ENCODE assay signal across 8 cellular contexts in genomic region chr19:5339950-5340636, GRCh38. TPM values are rescaled to one million over a fixed set of nuclear protein-coding genes. Genes with fewer than 3 reads are reported as not detected.
DNase-seq lines count a peak whose midpoint lies in the region; ATAC-seq and TF ChIP-seq lines count a peak whose summit lies in the region.

No MANE protein-coding gene starts in this region.

- no CpG with 5 or more reads among the region's 73 CpGs for WGBS in H9 (ENCODE audit: extremely low coverage, insufficient read length, low lambda C conversion rate)

- DNase-seq in AG09309 (ENCODE audit: low read depth), result no peak
- DNase-seq in H9, result no peak
- peak; percentile 8 to 29 for DNase-seq in activated T-cell treated with anti-CD3 and anti-CD28 coated beads, Interleukin-2, amount 50 U/mL, for 72 hours
- DNase-seq in left ventricle myocardium superior, result peak; percentile 43
- DNase-seq in DMS79 (lab: John Stamatoyannopoulos, UW), result no peak
- no peak for DNase-seq in AG08395 (ENCODE audit: low spot score)

- no peak overlapping the region for H2BK120ac ChIP-seq in H9 (ENCODE audit: low read depth, low read length, poor library complexity, severe bottlenecking)

- no peak overlapping the region for H3K4ac ChIP-seq in H9 (ENCODE audit: low read depth, low read length)

- peak overlapping the region; percentile 70 for H3K18ac ChIP-seq in H9 (ENCODE audit: insufficient read length, low read depth, low read length)

- peaks cover 10% of the 10 kb centered on the region for H3K23me2 ChIP-seq in H9 (ENCODE audit: insufficient read length, low read depth, low read length, poor library complexity, severe bottlenecking)

- no peak overlapping the region for H2BK15ac ChIP-seq in H9 (ENCODE audit: low read depth, low read length)

- H4K5ac ChIP-seq in H9 (ENCODE audit: insufficient read length, low read depth, low read length), result no peak overlapping the region

- ATAC-seq in activated T-cell treated with anti-CD3 and anti-CD28 coated beads, Interleukin-2, amount 50 U/mL, for 72 hours (replicated peaks in 1 of 2), result peak; percentile 51 to 55
- ATAC-seq in left ventricle myocardium superior (peak; percentile 58), GM18520 (IDR thresholded peaks at IDR 0.05; ENCODE audit: unreplicated experiment) (no peak)

- no peak overlapping the region for H4K8ac ChIP-seq in H9 (replicated peaks; ENCODE audit: insufficient read length, low read depth, low read length)

- H3K4me2 ChIP-seq in H9 (ENCODE audit: insufficient read depth, insufficient read length, low read length) (peak overlapping the region; percentile 72), skeletal muscle satellite cell (ENCODE audit: low read length) (peak overlapping the region; percentile 93)

- no peak overlapping the region for H2AK5ac ChIP-seq in H9 (ENCODE audit: insufficient read length, low read length)

- no peak overlapping the region for H2AFZ ChIP-seq in H9 (ENCODE audit: low read length)

- no peaks in the 10 kb centered on the region for H4K20me1 ChIP-seq in H9 (ENCODE audit: control insufficient read depth, insufficient read depth, insufficient read length)

- H3K14ac ChIP-seq in H9 (ENCODE audit: insufficient read depth, low read length), result peak overlapping the region; percentile 85; the same call in 1 of the 2 replicates

- no peak overlapping the region for H2BK20ac ChIP-seq in H9 (ENCODE audit: low read depth, low read length, poor library complexity, severe bottlenecking)

- peaks cover 25 to 37% of the 10 kb centered on the region in 2 experiments for H3K4me1 Mint-ChIP-seq in H9
- H3K4me1 Mint-ChIP-seq in activated T-cell treated with anti-CD3 and anti-CD28 coated beads, Interleukin-2, amount 50 U/mL, for 72 hours (ENCODE audit: low read depth), result peaks cover 11% of the 10 kb centered on the region

- peak overlapping the region; percentile 79 to 85 for H3K4me3 Mint-ChIP-seq in H9
- H3K4me3 Mint-ChIP-seq in activated T-cell treated with anti-CD3 and anti-CD28 coated beads, Interleukin-2, amount 50 U/mL, for 72 hours, result peak overlapping the region; percentile 82 to 83

- H3K9me3 Mint-ChIP-seq in H9, result peaks cover 4 to 5% of the 10 kb centered on the region in 2 experiments; a peak in 4 of 5 replicates
- no peaks in the 10 kb centered on the region for H3K9me3 Mint-ChIP-seq in activated T-cell treated with anti-CD3 and anti-CD28 coated beads, Interleukin-2, amount 50 U/mL, for 72 hours

- peak overlapping the region; percentile 59 for H3K9ac ChIP-seq in H9 (ENCODE audit: extremely low read depth, insufficient read length, low read length)
- peak overlapping the region; percentile 58 for H3K9ac ChIP-seq in skeletal muscle satellite cell (ENCODE audit: low read depth, low read length)

- no peaks in the 10 kb centered on the region for H3K4me1 ChIP-seq in H9 (ENCODE audit: insufficient read depth, low read length)
- peaks cover 13% of the 10 kb centered on the region for H3K4me1 ChIP-seq in skeletal muscle satellite cell (ENCODE audit: control insufficient read depth, insufficient read depth, low read length)

- peak overlapping the region; percentile 67 for H3K4me3 ChIP-seq in AG09309 (ENCODE audit: control insufficient read depth, low read depth, low read length)
- H3K4me3 ChIP-seq in skeletal muscle satellite cell (ENCODE audit: low read length), result peak overlapping the region; percentile 73

- H3K27me3 ChIP-seq in H9 (ENCODE audit: insufficient read depth, low read length) (peaks cover 6% of the 10 kb centered on the region), skeletal muscle satellite cell (ENCODE audit: control insufficient read depth, insufficient read depth, low read length) (peaks cover 49% of the 10 kb centered on the region)

- H3K79me2 ChIP-seq in H9 (ENCODE audit: insufficient read depth, low read length), result peaks cover 15% of the 10 kb centered on the region; the same call in 1 of the 2 replicates

- H3K27ac ChIP-seq in H9 (ENCODE audit: insufficient read length, low read depth, low read length), result no peak overlapping the region

- TF ChIP-seq CTCF in AG09309 (IDR thresholded peaks at IDR 0.05; ENCODE audit: control insufficient read depth, insufficient read depth, low read depth, low read length, missing control alignments) (no peak), H9 (conservative IDR thresholded peaks at IDR 0.05) (peak; percentile 47; the same call in 2 of the 3 replicates)

- H2BK5ac ChIP-seq in H9 (ENCODE audit: insufficient read length, low read length), result no peak overlapping the region

- H3K27ac Mint-ChIP-seq in H9, result peak overlapping the region; percentile 65 to 93 (median 90); a peak in 3 of 7 replicates
- H3K27ac Mint-ChIP-seq in activated T-cell treated with anti-CD3 and anti-CD28 coated beads, Interleukin-2, amount 50 U/mL, for 72 hours, result no peak overlapping the region

- H3K36me3 ChIP-seq in skeletal muscle satellite cell (ENCODE audit: insufficient read depth, low read length), result no peaks in the 10 kb centered on the region

- H3K9me3 ChIP-seq in H9 (ENCODE audit: control insufficient read depth, low read depth, low read length) (no peaks in the 10 kb centered on the region), skeletal muscle satellite cell (replicated peaks; ENCODE audit: low read length) (no peaks in the 10 kb centered on the region)

- no peak overlapping the region for H3K56ac ChIP-seq in H9 (ENCODE audit: insufficient read length, low read depth, low read length)

- H3K79me1 ChIP-seq in H9 (ENCODE audit: insufficient read depth, low read depth, low read length, poor library complexity, severe bottlenecking), result no peaks in the 10 kb centered on the region

- peaks cover 0 to 8% (median 7%) of the 10 kb centered on the region in 3 experiments; a peak in 6 of 7 replicates for H3K36me3 Mint-ChIP-seq in H9 (ENCODE audit: insufficient read depth in 1 of 3, low read depth in 3 of 3)
- H3K36me3 Mint-ChIP-seq in activated T-cell treated with anti-CD3 and anti-CD28 coated beads, Interleukin-2, amount 50 U/mL, for 72 hours (ENCODE audit: insufficient read depth in 2 of 2), result no peaks in the 10 kb centered on the region

- no peak overlapping the region for H4K91ac ChIP-seq in H9 (ENCODE audit: insufficient read length, low read depth, low read length)

- H3T11ph ChIP-seq in H9 (ENCODE audit: low read length), result no peak overlapping the region

- intact Hi-C loops in left ventricle myocardium superior (cut with micrococcal nuclease), result no loop called here

- peaks cover 38% of the 10 kb centered on the region for H3K27me3 Mint-ChIP-seq in H9 (ENCODE audit: low read depth)
- peaks cover 54% of the 10 kb centered on the region for H3K27me3 Mint-ChIP-seq in activated T-cell treated with anti-CD3 and anti-CD28 coated beads, Interleukin-2, amount 50 U/mL, for 72 hours (ENCODE audit: low read depth)

- no peak overlapping the region for H3K23ac ChIP-seq in H9 (ENCODE audit: insufficient read length, low read depth, low read length)

- H2BK12ac ChIP-seq in H9 (ENCODE audit: insufficient read length, low read depth, low read length), result no peak overlapping the region

RNA-seq across cellular contexts. Expression of gene PTPRS, which starts 0.5 kb away (rescaled TPM):
- total RNA-seq in H9 (2021), result 182 and 186 TPM in 2 replicates
- 1 to 10 TPM; 2.0 to 2.7 TPM for total RNA-seq in activated T-cell treated with anti-CD3 and anti-CD28 coated beads, Interleukin-2, amount 50 U/mL, for 72 hours
- total RNA-seq in left ventricle myocardium superior, result 39.3 TPM
- total RNA-seq in skeletal muscle satellite cell (2012; rRNA removed), result 51.0 and 75.8 TPM in 2 replicates

Comparison
In these comparisons a context has a peak if more than half of its experiments do, and no peak if none do; other contexts are left out.
1. DNase-seq: peak in activated T-cell treated with anti-CD3 and anti-CD28 coated beads, Interleukin-2, amount 50 U/mL, for 72 hours (2 of 2) and left ventricle myocardium superior (single experiment); none in AG09309 (single experiment), H9 (single experiment), DMS79 (single experiment) and AG08395 (single experiment).
2. RNA of gene PTPRS, which starts 0.5 kb away (total RNA-seq): 182 to 186 TPM in H9 and 39.3 TPM in left ventricle myocardium superior (single experiment); 2.0 to 2.7 TPM in activated T-cell treated with anti-CD3 and anti-CD28 coated beads, Interleukin-2, amount 50 U/mL, for 72 hours; every median in the first group is over 10 times any median in the second.